ENCODE assay signal across 16 cellular contexts in the genomic region with DNA sequence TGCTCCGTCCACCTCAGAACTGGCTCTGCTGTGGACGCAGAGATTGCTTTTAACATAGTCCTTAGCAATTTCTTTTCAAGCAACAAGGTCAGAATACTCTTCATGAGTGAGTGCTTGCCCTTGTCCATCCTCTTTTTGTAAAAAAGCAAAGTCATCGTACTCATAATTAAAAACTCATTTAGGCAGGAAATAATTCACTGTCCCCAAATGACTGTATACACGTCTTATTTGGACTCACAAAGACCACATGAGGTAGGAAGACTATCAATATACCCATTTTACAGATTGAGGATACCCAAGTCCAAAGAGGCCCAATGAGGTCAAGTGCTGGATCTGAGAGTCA. TPM values are rescaled to one million over a fixed set of nuclear protein-coding genes. Genes with fewer than 3 reads are reported as not detected.
DNase-seq lines count a peak whose midpoint lies in the region; ATAC-seq, FAIRE-seq and TF ChIP-seq lines count a peak whose summit lies in the region.
"Had no signal": no experiment of that assay in that cellular context is flagged by ENCODE, and none has a peak within 500 bp of the region (broad histone marks: within the 10 kb centered on the region; RNA-seq: fewer than 3 reads in every experiment).

No MANE protein-coding gene starts in this region.

- peaks cover 86% of the 10 kb centered on the region for H3K4me1 Mint-ChIP-seq in central memory CD8-positive, alpha-beta T cell
- peaks cover 12% of the 10 kb centered on the region for H3K4me1 Mint-ChIP-seq in HFFc6 (ENCODE audit: low read depth)

- H4K20me1 ChIP-seq in SU-DHL-6 (ENCODE audit: low read depth, low read length) = peaks cover 10% of the 10 kb centered on the region

- peak overlapping the region; percentile 94 for H3K27ac Mint-ChIP-seq in central memory CD8-positive, alpha-beta T cell (ENCODE audit: low read depth)
- no peak overlapping the region for H3K27ac Mint-ChIP-seq in HFFc6

- H3K36me3 Mint-ChIP-seq in central memory CD8-positive, alpha-beta T cell (ENCODE audit: insufficient read depth) = peaks cover 67% of the 10 kb centered on the region
- H3K36me3 Mint-ChIP-seq in HFFc6 (ENCODE audit: low read depth) = no peaks in the 10 kb centered on the region

- H3K36me3 ChIP-seq in SU-DHL-6 (ENCODE audit: low read length) (peaks cover 6% of the 10 kb centered on the region; the same call in 1 of the 2 replicates), neutrophil (peaks cover 70% of the 10 kb centered on the region)

- H3K4me1 ChIP-seq in neutrophil (ENCODE audit: control insufficient read depth in 1 of 2, insufficient read depth in 1 of 2, low read depth in 1 of 2, low read length in 1 of 2) = peaks cover 3 to 14% of the 10 kb centered on the region in 2 experiments

- H3F3A ChIP-seq in SU-DHL-6 (ENCODE audit: insufficient read depth) = no peaks in the 10 kb centered on the region; the same call in 1 of the 2 replicates

- DNase-seq in activated CD4-positive, CD25-positive, alpha-beta regulatory T cell (lab: John Stamatoyannopoulos, UW) = no peak
- DNase-seq in central memory CD8-positive, alpha-beta T cell (ENCODE audit: low spot score in 2 of 2) = no peak
- DNase-seq in HFFc6 (no peak), GM12892 (ENCODE audit: insufficient read length) (no peak)
- DNase-seq: activated CD4-positive, alpha-beta T cell treated with anti-CD3 and anti-CD28 coated beads, Interleukin-2, amount 50 U/mL, for 4 hours; COR-L47; heart right ventricle; kidney glomerular epithelial cell; NCI-H2081 treated with DMSO at 0.1 percent for 48 hours; NCI-H774; upper lobe of left lung had no signal

- no peak overlapping the region for H3K9ac ChIP-seq in SU-DHL-6 (ENCODE audit: low read length)

- ATAC-seq in activated CD4-positive, CD25-positive, alpha-beta regulatory T cell treated with anti-CD3 and anti-CD28 coated beads, Interleukin-2, amount 50 U/mL, for 24 hours = peak; percentile 22 to 33
- no peak for ATAC-seq in central memory CD8-positive, alpha-beta T cell (replicated peaks; ENCODE audit: extremely low read depth, poor library complexity, severe bottlenecking)
- no peak for ATAC-seq in HG03025 (IDR thresholded peaks at IDR 0.05; ENCODE audit: low FRiP score, unreplicated experiment)
- ATAC-seq: heart right ventricle had no signal

- no peaks in the 10 kb centered on the region for H3K9me2 ChIP-seq in SU-DHL-6 (replicated peaks; ENCODE audit: insufficient read depth, low read length)

- H3K27me3 ChIP-seq in SU-DHL-6 (ENCODE audit: low read length) = no peaks in the 10 kb centered on the region
- no peaks in the 10 kb centered on the region for H3K27me3 ChIP-seq in neutrophil
- H3K27me3 ChIP-seq: heart right ventricle, upper lobe of left lung had no signal

- H3K79me2 ChIP-seq in SU-DHL-6 (ENCODE audit: insufficient read depth, low read length) = peaks cover 90% of the 10 kb centered on the region

- H3K9me3 ChIP-seq in SU-DHL-6 (ENCODE audit: insufficient read depth, low read length) (no peaks in the 10 kb centered on the region), neutrophil (no peaks in the 10 kb centered on the region)
- H3K9me3 ChIP-seq: heart right ventricle, upper lobe of left lung had no signal

- no peak for TF ChIP-seq POLR2A in GM12892 (IDR thresholded peaks at IDR 0.05; ENCODE audit: low read depth, low read length)

- peak overlapping the region; percentile 39 for H3K4me2 ChIP-seq in SU-DHL-6 (ENCODE audit: low read depth, low read length, poor library complexity, severe bottlenecking)

- H3K4me3 Mint-ChIP-seq in central memory CD8-positive, alpha-beta T cell = peak overlapping the region; percentile 96
- no peak overlapping the region for H3K4me3 Mint-ChIP-seq in HFFc6

- no peak overlapping the region for H2AFZ ChIP-seq in SU-DHL-6 (ENCODE audit: low read depth, low read length, severe bottlenecking)

- no peak overlapping the region for H3K4me3 ChIP-seq in SU-DHL-6 (ENCODE audit: insufficient read depth, low read length, poor library complexity, severe bottlenecking)
- H3K4me3 ChIP-seq in neutrophil (ENCODE audit: low read depth in 1 of 2, low read length in 1 of 2) = no peak overlapping the region
- H3K4me3 ChIP-seq: upper lobe of left lung had no signal

- no peaks in the 10 kb centered on the region for H3K9me3 Mint-ChIP-seq in central memory CD8-positive, alpha-beta T cell
- H3K9me3 Mint-ChIP-seq in HFFc6 = no peaks in the 10 kb centered on the region

- no peaks in the 10 kb centered on the region for H3K27me3 Mint-ChIP-seq in central memory CD8-positive, alpha-beta T cell
- peaks cover 2% of the 10 kb centered on the region for H3K27me3 Mint-ChIP-seq in HFFc6 (ENCODE audit: insufficient read depth)

- no peak overlapping the region for H3K27ac ChIP-seq in SU-DHL-6 (ENCODE audit: low read depth, low read length)
- peak overlapping the region; percentile 1 for H3K27ac ChIP-seq in neutrophil
- H3K27ac ChIP-seq: upper lobe of left lung had no signal

- TF ChIP-seq CTCF in SU-DHL-6 (IDR thresholded peaks at IDR 0.05; ENCODE audit: insufficient read depth, low read length, poor library complexity, severe bottlenecking) = no peak
- no peak for TF ChIP-seq CTCF in neutrophil (IDR thresholded peaks at IDR 0.05)
- TF ChIP-seq CTCF in HFFc6 (IDR thresholded peaks at IDR 0.05) = no peak

- FAIRE-seq in GM12892 (lab: Jason Lieb, UNC) = no peak
- FAIRE-seq: A204.1 had no signal

RNA-seq across cellular contexts. Expression of a gene that starts 13.2 kb away (rescaled TPM):
- total RNA-seq in HFFc6 (2021; fragmentation: NEBNext Ultra II Directional; extraction: Animal tissue kit (Norgen Biotek cat#: 25700)) = 1 to 10 TPM; 1.7 to 3.0 (median 2.2) TPM
- 8.6 TPM for polyA plus RNA-seq in GM12892 (2012; ENCODE audit: missing spikeins)

Comparison
In these comparisons a context has a peak if more than half of its experiments do, and no peak if none do; other contexts are left out.
1. ATAC-seq: peak in activated CD4-positive, CD25-positive, alpha-beta regulatory T cell treated with anti-CD3 and anti-CD28 coated beads, Interleukin-2, amount 50 U/mL, for 24 hours (2 of 2); none in central memory CD8-positive, alpha-beta T cell (single experiment) and HG03025 (single experiment).